8 cellular contexts compared by ENCODE assay signal in the genomic region with DNA sequence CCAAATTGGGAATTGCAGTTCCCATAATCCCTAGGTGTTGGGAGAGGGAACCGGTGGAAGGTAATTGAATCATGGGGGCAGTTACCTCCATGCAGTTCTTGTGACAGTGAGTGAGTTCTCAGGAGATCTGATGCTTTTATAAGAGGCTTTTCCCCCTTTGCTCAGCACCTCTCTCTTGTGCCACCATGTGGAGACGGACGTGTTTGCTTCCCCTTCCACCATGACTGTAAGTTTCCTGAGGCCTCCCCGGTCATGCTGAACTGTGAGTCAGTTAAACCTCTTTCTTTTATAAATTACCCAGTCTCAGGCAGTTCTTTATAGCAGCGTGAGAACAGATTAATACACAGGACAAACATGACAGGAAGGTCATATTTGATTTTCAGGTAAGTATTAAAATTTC. TPM values are rescaled to one million over a fixed set of nuclear protein-coding genes. Genes with fewer than 3 reads are reported as not detected.
DNase-seq lines count a peak whose midpoint lies in the region; ATAC-seq, FAIRE-seq and TF ChIP-seq lines count a peak whose summit lies in the region.

No MANE protein-coding gene starts in this region.

- no peaks in the 10 kb centered on the region for H3K27me3 ChIP-seq in effector memory CD4-positive, alpha-beta T cell (replicated peaks; ENCODE audit: control insufficient read depth, insufficient read depth, low read length, poor library complexity, severe bottlenecking)

- no peak overlapping the region for H3K27ac ChIP-seq in kidney (ENCODE audit: low read depth in 2 of 2, low read length in 2 of 2)
- H3K27ac ChIP-seq in effector memory CD4-positive, alpha-beta T cell (ENCODE audit: insufficient read depth, low read length, poor library complexity, severe bottlenecking) = no peak overlapping the region

- no peaks in the 10 kb centered on the region for H3K9me3 ChIP-seq in kidney (ENCODE audit: control insufficient read depth in 1 of 2, low read length in 2 of 2)
- no peaks in the 10 kb centered on the region for H3K9me3 ChIP-seq in effector memory CD4-positive, alpha-beta T cell (ENCODE audit: control insufficient read depth, low read length)

- no peak overlapping the region for H3K9ac ChIP-seq in kidney (ENCODE audit: low read length in 2 of 2)

- TF ChIP-seq CTCF in D721Med (IDR thresholded peaks at IDR 0.05; ENCODE audit: insufficient read depth, missing control alignments) (peak; percentile 34), kidney (IDR thresholded peaks at IDR 0.05; ENCODE audit: borderline replicate concordance, extremely low read depth, insufficient read depth) (peak; percentile 21)

- no peak for FAIRE-seq in D721Med (lab: Jason Lieb, UNC)
- no peak for FAIRE-seq in kidney (lab: Jason Lieb, UNC)

- ATAC-seq in HG03354 (IDR thresholded peaks at IDR 0.05; ENCODE audit: poor library complexity, severe bottlenecking, unreplicated experiment) (peak; percentile 45), HG03039 (IDR thresholded peaks at IDR 0.05; ENCODE audit: unreplicated experiment) (no peak)

- no peaks in the 10 kb centered on the region for H3K36me3 ChIP-seq in kidney (ENCODE audit: control insufficient read depth in 1 of 2, insufficient read depth in 2 of 2, low read length in 2 of 2)
- H3K36me3 ChIP-seq in effector memory CD4-positive, alpha-beta T cell (ENCODE audit: control insufficient read depth, insufficient read depth, low read length) = no peaks in the 10 kb centered on the region

- H3K4me1 ChIP-seq in kidney (ENCODE audit: control insufficient read depth in 1 of 2, insufficient read depth in 1 of 2, low read depth in 1 of 2, low read length in 2 of 2) = no peaks in the 10 kb centered on the region
- H3K4me1 ChIP-seq in effector memory CD4-positive, alpha-beta T cell (ENCODE audit: control insufficient read depth, insufficient read depth, low read length, poor library complexity, severe bottlenecking) = peaks cover 36% of the 10 kb centered on the region

- no peak for DNase-seq in D721Med (ENCODE audit: insufficient read length, low spot score)
- DNase-seq in activated CD4-positive, alpha-beta T cell treated with anti-CD3 and anti-CD28 coated beads for 48 hours = peak; percentile 62
- no peak for DNase-seq in kidney
- DNase-seq in effector memory CD4-positive, alpha-beta T cell = no peak
- DNase-seq in NCI-H226 = no peak
- no peak for DNase-seq in middle frontal gyrus (ENCODE audit: extremely low spot score, low spot score)

- intact Hi-C loops in kidney (cut with DNase I) = no loop called here

- H3K4me3 ChIP-seq in kidney (ENCODE audit: low read length in 2 of 2) = no peak overlapping the region
- H3K4me3 ChIP-seq in effector memory CD4-positive, alpha-beta T cell (ENCODE audit: insufficient read depth, low read depth, low read length, poor library complexity, severe bottlenecking) = no peak overlapping the region

RNA-seq across cellular contexts. Expression of a gene that starts 25.3 kb away (rescaled TPM):
- 22.0 TPM for total RNA-seq in kidney
- polyA plus RNA-seq in kidney (ENCODE audit: insufficient read depth, low read depth, low replicate concordance) = 5.2 TPM
